Comparison of ENCODE assay signal across 20 cellular contexts in genomic region chr9:66938289-66938688, GRCh38. TPM values are rescaled to one million over a fixed set of nuclear protein-coding genes. Genes with fewer than 3 reads are reported as not detected.
"Had no signal": no experiment of that assay in that cellular context is flagged by ENCODE, and none has a peak within 500 bp of the region (broad histone marks: within the 10 kb centered on the region; RNA-seq: fewer than 3 reads in every experiment).

No MANE protein-coding gene starts in this region.

RNA-seq across cellular contexts. Expression of gene SPATA31A3, which starts 54.1 kb away (rescaled TPM):
- total RNA-seq: activated B cell treated with CpG ODN at 0.5 μM for 24 hours; activated CD4-positive, alpha-beta memory T cell treated with anti-CD3 and anti-CD28 coated beads for 36 hours; activated CD4-positive, alpha-beta T cell treated with anti-CD3 and anti-CD28 coated beads, Interleukin-2, amount 10 ng/mL, durations not matched to agents 24 days and 14 days; activated CD8-positive, alpha-beta memory T cell treated with anti-CD3 and anti-CD28 coated beads for 36 hours; activated CD8-positive, alpha-beta T cell treated with anti-CD3 and anti-CD28 coated beads for 36 hours; activated naive CD4-positive, alpha-beta T cell treated with anti-CD3 and anti-CD28 coated beads for 36 hours; activated naive CD4-positive, alpha-beta T cell treated with anti-CD3 and anti-CD28 coated beads, Interleukin-2, amount 50 U/mL, for 72 hours; activated naive CD8-positive, alpha-beta T cell treated with anti-CD3 and anti-CD28 coated beads for 36 hours; activated T-cell treated with anti-CD3 and anti-CD28 coated beads, Interleukin-2, amount 50 U/mL, for 4 hours; activated T-cell treated with anti-CD3 and anti-CD28 coated beads, Interleukin-2, amount 50 U/mL, for 72 hours; activated T-helper 1 cell treated with anti-CD3 and anti-CD28 coated beads, Interleukin-12 subunit alpha, Interleukin-12 subunit beta, Interleukin-2, Interleukin-4 antibody, amounts not matched to agents 30 ng/mL and 10 ng/mL and 1 ng/mL, durations not matched to agents 14 hours and 24 hours and 36 hours; activated T-helper 17 cell treated with anti-CD3 and anti-CD28 coated beads, Interleukin-2, amount 50 U/mL, for 72 hours; adrenal gland; aorta; astrocyte; body of pancreas; bronchial epithelial cell; cardiac muscle cell; T-cell; T-helper 1 cell treated with Interleukin-12 subunit alpha and Interleukin-12 subunit beta and Interleukin-4 antibody, amounts not matched to agents 30 ng/mL and 1 ng/mL, for 36 hours had no signal
- polyA plus RNA-seq: adrenal gland, aorta, cardiac muscle cell had no signal
